Comparison of ENCODE assay signal across 8 cellular contexts in the genomic region with DNA sequence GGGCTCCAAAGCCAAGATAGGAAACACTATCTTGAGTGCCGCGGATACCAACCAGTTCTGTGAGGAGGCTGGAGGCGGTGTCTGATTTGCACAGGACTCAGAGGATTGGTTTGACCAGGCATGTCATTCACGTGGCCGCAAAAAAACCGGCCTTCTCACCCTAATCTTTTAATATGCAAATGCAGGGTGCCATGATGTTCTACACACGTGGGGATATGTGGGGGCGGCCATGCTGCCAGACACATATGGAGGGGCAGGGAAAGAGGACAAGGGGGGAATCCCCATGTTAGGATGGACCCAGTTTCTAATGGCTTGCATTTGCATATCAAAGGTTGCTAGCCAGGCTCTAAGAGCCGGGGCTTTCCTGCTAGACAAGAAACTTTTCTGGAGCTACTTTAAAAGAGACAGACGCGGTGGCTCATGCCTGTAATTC.
A peak's percentile ranks its signal among the peaks of the same experiment; 100 is the strongest.
DNase-seq lines count a peak whose midpoint lies in the region; ATAC-seq, FAIRE-seq and TF ChIP-seq lines count a peak whose summit lies in the region.

No MANE protein-coding gene starts in this region.

- FAIRE-seq in pancreas (lab: Jason Lieb, UNC) (no peak), GM19239 (lab: Jason Lieb, UNC) (no peak)

- H3K27me3 Mint-ChIP-seq in brain, result no peaks in the 10 kb centered on the region

- intact Hi-C loops in pancreas (cut with DNase I), result loop anchor here in 1 of 3 donors (10.0 kb wide), 1 partner anchor 463 kb away; no protein-coding TSS in a partner anchor

- 11 to 16% methylated on average over 11 of the region's 11 CpGs for WGBS in pancreas, 2 donors

- no peaks in the 10 kb centered on the region for H3K4me1 ChIP-seq in pancreas

- peak overlapping the region; percentile 16 to 80 (median 63) for H3K4me3 Mint-ChIP-seq in brain

- peak overlapping the region in 1 of 4 donors; percentile 15 for H3K4me3 ChIP-seq in pancreas

- TF ChIP-seq CTCF in brain (conservative IDR thresholded peaks at IDR 0.05), result no peak
- no peak for TF ChIP-seq CTCF in pancreas (IDR thresholded peaks at IDR 0.05)

- peak overlapping the region in 2 of 5 experiments; percentile 86 to 90 for H3K27ac Mint-ChIP-seq in brain

- peak; percentile 81 for ATAC-seq in GM19455 (IDR thresholded peaks at IDR 0.05; ENCODE audit: unreplicated experiment)
- peak; percentile 94 for ATAC-seq in HG03378 (IDR thresholded peaks at IDR 0.05; ENCODE audit: unreplicated experiment)
- peak in 3 of 4 donors; percentile 51 to 66 (median 59) for ATAC-seq in pancreas

- no peak overlapping the region for H3K27ac ChIP-seq in pancreas

- H3K9me3 Mint-ChIP-seq in brain, result no peaks in the 10 kb centered on the region

- peaks cover 0 to 9% (median 0%) of the 10 kb centered on the region in 4 donors for H3K27me3 ChIP-seq in pancreas

- H3K36me3 Mint-ChIP-seq in brain, result no peaks in the 10 kb centered on the region

- peaks cover 24% of the 10 kb centered on the region for H3K4me1 Mint-ChIP-seq in brain

- no peaks in the 10 kb centered on the region for H3K9me3 ChIP-seq in pancreas

- peak; percentile 17 for DNase-seq in DMS79 treated with DMSO at 0.1 percent for 48 hours (lab: John Stamatoyannopoulos, UW)
- peak in 2 of 6 donors; percentile 12 to 15 for DNase-seq in pancreas
- DNase-seq in middle frontal gyrus (ENCODE audit: extremely low spot score, low spot score), result no peak
- no peak for DNase-seq in stimulated activated CD4-positive, alpha-beta T cell treated with anti-CD3 and anti-CD28 coated beads, Interleukin-4, amount 100 ng/mL, for 4 hours
- DNase-seq in GM19239 (ENCODE audit: insufficient read length, low spot score), result no peak

- no peaks in the 10 kb centered on the region for H3K36me3 ChIP-seq in pancreas
